Comparison of ENCODE assay signal across 13 cellular contexts in the genomic region with DNA sequence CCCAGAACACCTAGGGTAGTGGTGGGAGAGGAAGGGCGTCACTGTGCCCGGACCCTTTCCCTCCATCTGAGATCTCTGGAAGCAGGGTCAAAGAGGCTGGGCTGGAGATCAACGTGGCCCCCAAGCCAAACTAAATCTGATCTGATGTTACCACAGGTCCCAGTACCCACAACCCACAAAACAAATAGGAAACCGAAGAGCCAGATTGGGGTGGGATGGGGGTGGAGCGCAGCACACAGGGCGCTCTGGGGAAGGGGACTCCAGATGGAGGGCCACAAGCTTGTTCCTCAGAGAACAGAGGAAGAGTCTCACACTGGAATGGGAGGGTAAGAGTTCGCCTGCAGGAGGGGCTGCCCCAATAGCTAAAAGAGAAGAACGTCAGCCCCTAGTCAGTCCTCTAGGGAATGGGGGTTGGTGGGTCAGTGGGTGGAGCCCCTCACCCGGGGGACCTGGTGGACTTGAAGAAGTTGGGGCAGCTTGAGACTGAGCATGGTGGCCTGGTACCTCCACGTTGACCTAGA. TPM values are rescaled to one million over a fixed set of nuclear protein-coding genes. Genes with fewer than 3 reads are reported as not detected.
A peak's percentile ranks its signal among the peaks of the same experiment; 100 is the strongest.
DNase-seq lines count a peak whose midpoint lies in the region; ATAC-seq and TF ChIP-seq lines count a peak whose summit lies in the region.
"Had no signal": no experiment of that assay in that cellular context is flagged by ENCODE, and none has a peak within 500 bp of the region (broad histone marks: within the 10 kb centered on the region; RNA-seq: fewer than 3 reads in every experiment).

No MANE protein-coding gene starts in this region.

- no peak for TF ChIP-seq CTCF in NB4 (IDR thresholded peaks at IDR 0.05; ENCODE audit: low read depth, low read length)

- 55% methylated on average over 10 of the region's 10 CpGs for WGBS in right cardiac atrium

- H3K27me3 Mint-ChIP-seq in activated CD4-positive, alpha-beta T cell treated with anti-CD3 and anti-CD28 coated beads, Interleukin-2, amount 10 ng/mL, durations not matched to agents 7 days and 5 days: no peaks in the 10 kb centered on the region

- H3K4me3 Mint-ChIP-seq in activated CD4-positive, alpha-beta T cell treated with anti-CD3 and anti-CD28 coated beads, Interleukin-2, amount 10 ng/mL, durations not matched to agents 7 days and 5 days: no peak overlapping the region

- no peak for ATAC-seq in right cardiac atrium

- intact Hi-C loops in right cardiac atrium (cut with DNase I): no loop called here

- H3K4me1 Mint-ChIP-seq in activated CD4-positive, alpha-beta T cell treated with anti-CD3 and anti-CD28 coated beads, Interleukin-2, amount 10 ng/mL, durations not matched to agents 7 days and 5 days: peaks cover 20% of the 10 kb centered on the region

- H3K9me3 Mint-ChIP-seq in activated CD4-positive, alpha-beta T cell treated with anti-CD3 and anti-CD28 coated beads, Interleukin-2, amount 10 ng/mL, durations not matched to agents 7 days and 5 days: no peaks in the 10 kb centered on the region

- H3K4me3 ChIP-seq in NB4 (ENCODE audit: low read depth, low read length) (no peak overlapping the region), skin epidermis (peak overlapping the region in 4 of 7 experiments; percentile 4 to 26 (median 22)), right cardiac atrium (ENCODE audit: low read length) (no peak overlapping the region)

- CTCF ChIA-PET in activated CD4-positive, alpha-beta T cell treated with anti-CD3 and anti-CD28 coated beads, Interleukin-2, amount 10 ng/mL, durations not matched to agents 7 days and 5 days (lab: Charles Lee): interaction anchor here (0.9 to 4.7 kb wide), 10 partner anchors 13 to 200 kb away, joined by 3 to 21 read pairs (median 4); no protein-coding TSS in a partner anchor

- no peaks in the 10 kb centered on the region for H3K27me3 ChIP-seq in right cardiac atrium (ENCODE audit: control insufficient read depth, insufficient read depth)

- POLR2A ChIA-PET in activated CD4-positive, alpha-beta T cell treated with anti-CD3 and anti-CD28 coated beads, Interleukin-2, amount 10 ng/mL, durations not matched to agents 7 days and 5 days (lab: Charles Lee): no interaction called here

- no peaks in the 10 kb centered on the region for H3K9me3 ChIP-seq in right cardiac atrium (ENCODE audit: control insufficient read depth, low read length)
- H3K9me3 ChIP-seq: spleen had no signal

- peak overlapping the region; percentile 65 for H3K27ac Mint-ChIP-seq in activated CD4-positive, alpha-beta T cell treated with anti-CD3 and anti-CD28 coated beads, Interleukin-2, amount 10 ng/mL, durations not matched to agents 7 days and 5 days

- H3K36me3 Mint-ChIP-seq in activated CD4-positive, alpha-beta T cell treated with anti-CD3 and anti-CD28 coated beads, Interleukin-2, amount 10 ng/mL, durations not matched to agents 7 days and 5 days (ENCODE audit: low read depth): peaks cover 10% of the 10 kb centered on the region

- peak overlapping the region; percentile 96 for H3K27ac ChIP-seq in cingulate gyrus (ENCODE audit: low read depth, low read length)
- H3K27ac ChIP-seq in skin epidermis: peak overlapping the region in 2 of 21 experiments; percentile 20 to 70
- H3K27ac ChIP-seq in right cardiac atrium (ENCODE audit: low read length): no peak overlapping the region

- DNase-seq in activated CD4-positive, alpha-beta T cell treated with anti-CD3 and anti-CD28 coated beads, Interleukin-2, amount 10 ng/mL, durations not matched to agents 7 days and 5 days: no peak
- DNase-seq in activated CD4-positive, alpha-beta T cell treated with anti-CD3 and anti-CD28 coated beads, Interleukin-2, amount 50 U/mL, for 48 hours: no peak
- peak; percentile 49 for DNase-seq in NB4 (ENCODE audit: low read depth)
- DNase-seq in SK-N-DZ (ENCODE audit: low spot score): no peak
- DNase-seq in right cardiac atrium: no peak
- no peak for DNase-seq in NCI-H510A (lab: John Stamatoyannopoulos, UW)
- DNase-seq: cerebellar nuclear complex, mesendoderm, NCI-H187 had no signal

- no peak for TF ChIP-seq POLR2A in NB4 (IDR thresholded peaks at IDR 0.05; ENCODE audit: extremely low read depth, insufficient read length)

- peaks cover 5% of the 10 kb centered on the region for H3K4me1 ChIP-seq in right cardiac atrium (ENCODE audit: control insufficient read depth, insufficient read depth, low read length)

RNA-seq across cellular contexts. Expression of a gene that starts 1.6 kb away (rescaled TPM):
- total RNA-seq in activated CD4-positive, alpha-beta T cell treated with anti-CD3 and anti-CD28 coated beads, Interleukin-2, amount 10 ng/mL, durations not matched to agents 7 days and 5 days: 1 to 10 TPM; 6.2 to 7.3 TPM
- polyA plus RNA-seq in SK-N-DZ (2014; cell fraction: cytosol; rRNA removed): 4.4 and 6.1 TPM in 2 replicates
- 86.1 and 87.6 TPM in 2 replicates for polyA plus RNA-seq in SK-N-DZ (2014; cell fraction: nucleus; rRNA removed)
- 1 to 10 TPM in 2 of 4 donors, under 1 TPM in 2; 0.68 to 1.5 (median 0.95) TPM for total RNA-seq in right cardiac atrium
- 1.3 TPM for polyA plus RNA-seq in right cardiac atrium

RNA-seq across cellular contexts. Expression of a gene that starts 4.3 kb away (rescaled TPM):
- 1 to 10 TPM; 1.3 to 3.0 TPM for total RNA-seq in activated CD4-positive, alpha-beta T cell treated with anti-CD3 and anti-CD28 coated beads, Interleukin-2, amount 10 ng/mL, durations not matched to agents 7 days and 5 days
- polyA plus RNA-seq in SK-N-DZ (2014; cell fraction: cytosol; rRNA removed): 0.45 and 0.74 TPM in 2 replicates
- polyA plus RNA-seq in SK-N-DZ (2014; cell fraction: nucleus; rRNA removed): 5.9 and 10.0 TPM in 2 replicates
- under 1 TPM in 3 of 4 donors, not detected in 1; 0.54 to 0.92 (median 0.66) TPM for total RNA-seq in right cardiac atrium
- 0.45 TPM for polyA plus RNA-seq in right cardiac atrium
- total RNA-seq: glomerular endothelial cell had no signal

RNA-seq across cellular contexts. Expression of a gene that starts 33.5 kb away (rescaled TPM):
- 10 to 100 TPM; 72.8 to 73.4 TPM for total RNA-seq in activated CD4-positive, alpha-beta T cell treated with anti-CD3 and anti-CD28 coated beads, Interleukin-2, amount 10 ng/mL, durations not matched to agents 7 days and 5 days
- polyA plus RNA-seq in SK-N-DZ (2014; cell fraction: cytosol; rRNA removed): 180 and 248 TPM in 2 replicates
- polyA plus RNA-seq in SK-N-DZ (2014; cell fraction: nucleus; rRNA removed): 96.3 and 121 TPM in 2 replicates
- total RNA-seq in right cardiac atrium: 10 to 100 TPM; 55.3 to 62.9 (median 59.5) TPM
- polyA plus RNA-seq in right cardiac atrium: 93.6 TPM

RNA-seq across cellular contexts. Expression of a gene that starts 36.3 kb away (rescaled TPM):
- total RNA-seq in activated CD4-positive, alpha-beta T cell treated with anti-CD3 and anti-CD28 coated beads, Interleukin-2, amount 10 ng/mL, durations not matched to agents 7 days and 5 days: 10 to 100 TPM; 68.0 to 68.1 TPM
- polyA plus RNA-seq in SK-N-DZ (2014; cell fraction: cytosol; rRNA removed): 113 and 122 TPM in 2 replicates
- polyA plus RNA-seq in SK-N-DZ (2014; cell fraction: nucleus; rRNA removed): 400 and 461 TPM in 2 replicates
- 10 to 100 TPM; 55.2 to 73.6 (median 62.2) TPM for total RNA-seq in right cardiac atrium
- 55.3 TPM for polyA plus RNA-seq in right cardiac atrium

RNA-seq across cellular contexts. Expression of a gene that starts 37.8 kb away (rescaled TPM):
- total RNA-seq in activated CD4-positive, alpha-beta T cell treated with anti-CD3 and anti-CD28 coated beads, Interleukin-2, amount 10 ng/mL, durations not matched to agents 7 days and 5 days: 10 to 100 TPM; 11.6 to 14.4 TPM
- polyA plus RNA-seq in SK-N-DZ (2014; cell fraction: cytosol; rRNA removed): 7.9 and 8.5 TPM in 2 replicates
- 7.2 and 9.5 TPM in 2 replicates for polyA plus RNA-seq in SK-N-DZ (2014; cell fraction: nucleus; rRNA removed)
- total RNA-seq in right cardiac atrium: 1 to 10 TPM in 3 of 4 donors, under 1 TPM in 1; 0.95 to 2.4 (median 1.9) TPM
- polyA plus RNA-seq in right cardiac atrium: 1.9 TPM

Comparison
In these comparisons a context has a peak if more than half of its experiments do, and no peak if none do; other contexts are left out.
1. H3K4me3 ChIP-seq: peak in skin epidermis (4 of 7); none in NB4 (single experiment) and right cardiac atrium (single experiment).